ENCODE assay signal across 8 cellular contexts in the genomic region with DNA sequence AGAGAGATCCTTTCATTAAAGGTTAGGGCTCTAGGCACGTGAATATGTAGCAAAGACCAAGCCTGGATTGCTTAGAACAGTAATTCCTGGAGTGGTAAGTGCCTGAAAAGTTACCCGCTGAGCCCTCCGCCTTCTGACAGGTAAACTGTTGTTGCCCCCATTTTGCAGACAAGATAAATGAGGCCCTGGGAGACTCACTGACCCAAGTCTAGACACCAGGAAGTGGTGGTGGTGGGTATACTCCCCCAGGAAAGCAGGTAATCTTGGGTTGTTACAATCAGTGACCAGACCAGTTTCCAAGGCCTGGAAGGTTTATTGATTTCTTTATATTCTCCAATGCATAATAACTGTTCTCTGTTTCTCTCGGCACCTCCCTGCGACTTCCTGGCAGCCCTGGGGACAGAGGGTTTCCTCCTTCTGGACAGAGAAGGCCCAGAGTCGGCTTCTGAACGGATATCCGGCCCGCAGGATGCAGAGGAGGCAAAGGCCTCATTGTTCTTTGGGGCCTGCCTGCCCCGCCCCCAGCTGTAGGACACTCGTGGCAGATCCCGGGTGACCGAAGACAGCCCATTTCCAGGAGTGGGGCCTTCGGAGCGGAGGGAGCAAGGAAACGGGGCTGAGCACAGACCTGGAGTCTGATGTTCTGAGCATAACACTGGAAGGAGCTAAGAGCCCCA. TPM values are rescaled to one million over a fixed set of nuclear protein-coding genes. Genes with fewer than 3 reads are reported as not detected.
DNase-seq lines count a peak whose midpoint lies in the region; ATAC-seq and TF ChIP-seq lines count a peak whose summit lies in the region.

No MANE protein-coding gene starts in this region.

- H3K9me3 ChIP-seq in thyroid gland, result no peaks in the 10 kb centered on the region

- H3K36me3 ChIP-seq in thyroid gland, result no peaks in the 10 kb centered on the region

- peaks cover 30% of the 10 kb centered on the region for H3K4me1 Mint-ChIP-seq in CD14-positive monocyte
- peaks cover 32% of the 10 kb centered on the region for H3K4me1 Mint-ChIP-seq in activated CD8-positive, alpha-beta memory T cell treated with anti-CD3 and anti-CD28 coated beads, Interleukin-2, amount 10 ng/mL, durations not matched to agents 7 days and 5 days
- peaks cover 27 to 33% (median 28%) of the 10 kb centered on the region in 3 donors for H3K4me1 Mint-ChIP-seq in naive B cell

- WGBS in thyroid gland, 2 donors, result 51 to 56% methylated on average over 11 to 16 of the region's 16 CpGs

- H3K27ac Mint-ChIP-seq in CD14-positive monocyte (peak overlapping the region; percentile 90 to 98 (median 97)), naive B cell (peak overlapping the region; percentile 84 to 99 (median 98))
- H3K27ac Mint-ChIP-seq in activated CD8-positive, alpha-beta memory T cell treated with anti-CD3 and anti-CD28 coated beads, Interleukin-2, amount 10 ng/mL, durations not matched to agents 7 days and 5 days, result peak overlapping the region; percentile 97

- no peaks in the 10 kb centered on the region for H3K27me3 ChIP-seq in thyroid gland

- H3K27me3 Mint-ChIP-seq in CD14-positive monocyte (ENCODE audit: low read depth in 3 of 3) (peaks cover 3 to 16% (median 16%) of the 10 kb centered on the region in 3 donors), naive B cell (no peaks in the 10 kb centered on the region)
- no peaks in the 10 kb centered on the region for H3K27me3 Mint-ChIP-seq in activated CD8-positive, alpha-beta memory T cell treated with anti-CD3 and anti-CD28 coated beads, Interleukin-2, amount 10 ng/mL, durations not matched to agents 7 days and 5 days

- H3K4me3 ChIP-seq in thyroid gland (replicated peaks in 1 of 3), result peak overlapping the region in 1 of 3 donors; percentile 63

- peak overlapping the region; percentile 92 to 97 (median 92) for H3K27ac ChIP-seq in thyroid gland

- TF ChIP-seq CTCF in CD14-positive monocyte (IDR thresholded peaks at IDR 0.05), result no peak
- no peak for TF ChIP-seq CTCF in GM20000 (IDR thresholded peaks at IDR 0.05; ENCODE audit: extremely low read depth, missing control alignments)
- no peak for TF ChIP-seq CTCF in thyroid gland (IDR thresholded peaks at IDR 0.05)

- H3K36me3 Mint-ChIP-seq in CD14-positive monocyte (peaks cover 0 to 1% of the 10 kb centered on the region in 2 donors), naive B cell (no peaks in the 10 kb centered on the region)
- no peaks in the 10 kb centered on the region for H3K36me3 Mint-ChIP-seq in activated CD8-positive, alpha-beta memory T cell treated with anti-CD3 and anti-CD28 coated beads, Interleukin-2, amount 10 ng/mL, durations not matched to agents 7 days and 5 days

- peak overlapping the region; percentile 91 to 97 for H3K4me3 Mint-ChIP-seq in CD14-positive monocyte
- H3K4me3 Mint-ChIP-seq in activated CD8-positive, alpha-beta memory T cell treated with anti-CD3 and anti-CD28 coated beads, Interleukin-2, amount 10 ng/mL, durations not matched to agents 7 days and 5 days, result peak overlapping the region; percentile 82
- peak overlapping the region; percentile 84 to 97 (median 92) for H3K4me3 Mint-ChIP-seq in naive B cell

- H3K9me3 Mint-ChIP-seq in CD14-positive monocyte (no peaks in the 10 kb centered on the region), naive B cell (no peaks in the 10 kb centered on the region)
- no peaks in the 10 kb centered on the region for H3K9me3 Mint-ChIP-seq in activated CD8-positive, alpha-beta memory T cell treated with anti-CD3 and anti-CD28 coated beads, Interleukin-2, amount 10 ng/mL, durations not matched to agents 7 days and 5 days (ENCODE audit: low read depth)

- no peak for DNase-seq in CD14-positive monocyte (ENCODE audit: low spot score)
- peak; percentile 75 for DNase-seq in GM20000 (ENCODE audit: low spot score)
- peak; percentile 90 to 91 for DNase-seq in Kasumi-1 (lab: John Stamatoyannopoulos, UW)
- peak; percentile 82 for DNase-seq in activated CD8-positive, alpha-beta memory T cell treated with anti-CD3 and anti-CD28 coated beads, Interleukin-2, amount 10 ng/mL, durations not matched to agents 7 days and 5 days
- DNase-seq in naive B cell, result no peak
- DNase-seq in thyroid gland, result peak; percentile 28 to 35

- no peak for TF ChIP-seq POLR2A in thyroid gland (IDR thresholded peaks at IDR 0.05)

- intact Hi-C loops in CD14-positive monocyte (cut with micrococcal nuclease), result loop anchor here (2.0 to 10.0 kb wide), 4 partner anchors 65 to 451 kb away; a partner anchor contains a TSS
- intact Hi-C loops in thyroid gland (cut with DNase I), result loop anchor here (2.0 to 5.0 kb wide), 3 partner anchors 111 to 239 kb away; no protein-coding TSS in a partner anchor

- peaks cover 20 to 23% of the 10 kb centered on the region in 2 donors for H3K4me1 ChIP-seq in thyroid gland

- CTCF ChIA-PET in activated CD8-positive, alpha-beta memory T cell treated with anti-CD3 and anti-CD28 coated beads, Interleukin-2, amount 10 ng/mL, durations not matched to agents 7 days and 5 days (lab: Charles Lee), result interaction anchor here (0.7 to 5.8 kb wide), 38 partner anchors 8 to 391 kb away, joined by 3 to 114 read pairs (median 5); a partner anchor contains a TSS

- ATAC-seq in activated CD8-positive, alpha-beta memory T cell treated with anti-CD3 and anti-CD28 coated beads, Interleukin-2, amount 10 ng/mL, durations not matched to agents 7 days and 5 days, result peak; percentile 18
- ATAC-seq in esophagus mucosa (peak; percentile 16), naive B cell (ENCODE audit: low read depth in 2 of 2) (no peak), HG02870 (IDR thresholded peaks at IDR 0.05; ENCODE audit: unreplicated experiment) (no peak)

RNA-seq across cellular contexts. Expression of a gene that starts 1.3 kb away (rescaled TPM):
- 1 to 10 TPM; 1.2 to 2.8 TPM for polyA plus RNA-seq in CD14-positive monocyte
- 10 to 100 TPM; 23.2 to 29.5 TPM for total RNA-seq in activated CD8-positive, alpha-beta memory T cell treated with anti-CD3 and anti-CD28 coated beads, Interleukin-2, amount 10 ng/mL, durations not matched to agents 7 days and 5 days
- 3.7 TPM for total RNA-seq in esophagus mucosa
- 10 to 100 TPM in 4 of 6 donors, 1 to 10 TPM in 2; 7.2 to 24.6 (median 13.7) TPM for polyA plus RNA-seq in naive B cell (ENCODE audit: low read depth in 6 of 6)
- total RNA-seq in thyroid gland, result 10 to 100 TPM in 3 of 4 donors, 1 to 10 TPM in 1; 9.2 to 27.3 (median 15.0) TPM

RNA-seq across cellular contexts. Expression of a gene that starts 27.5 kb away (rescaled TPM):
- polyA plus RNA-seq in CD14-positive monocyte (100 to 1,000 TPM; 410 to 459 TPM), naive B cell (ENCODE audit: low read depth in 6 of 6) (10 to 100 TPM; 32.2 to 63.0 (median 54.7) TPM)
- total RNA-seq in activated CD8-positive, alpha-beta memory T cell treated with anti-CD3 and anti-CD28 coated beads, Interleukin-2, amount 10 ng/mL, durations not matched to agents 7 days and 5 days, result 100 to 1,000 TPM; 124 to 166 TPM
- total RNA-seq in esophagus mucosa (72.1 TPM), thyroid gland (100 to 1,000 TPM; 137 to 299 (median 243) TPM)

RNA-seq across cellular contexts. Expression of a gene that starts 40.5 kb away (rescaled TPM):
- polyA plus RNA-seq in CD14-positive monocyte (10 to 100 TPM; 18.3 to 20.4 TPM), naive B cell (ENCODE audit: low read depth in 6 of 6) (10 to 100 TPM; 11.0 to 17.1 (median 13.9) TPM)
- total RNA-seq in activated CD8-positive, alpha-beta memory T cell treated with anti-CD3 and anti-CD28 coated beads, Interleukin-2, amount 10 ng/mL, durations not matched to agents 7 days and 5 days, result 10 to 100 TPM; 29.9 to 33.4 TPM
- total RNA-seq in esophagus mucosa (18.3 TPM), thyroid gland (10 to 100 TPM; 17.8 to 88.3 (median 36.3) TPM)

Comparison
In these comparisons a context has a peak if more than half of its experiments do, and no peak if none do; other contexts are left out.
1. DNase-seq: peak in GM20000 (single experiment), Kasumi-1 (2 of 2), activated CD8-positive, alpha-beta memory T cell treated with anti-CD3 and anti-CD28 coated beads, Interleukin-2, amount 10 ng/mL, durations not matched to agents 7 days and 5 days (single experiment) and thyroid gland (2 of 2); none in CD14-positive monocyte (single experiment) and naive B cell (single experiment).
2. ATAC-seq: peak in activated CD8-positive, alpha-beta memory T cell treated with anti-CD3 and anti-CD28 coated beads, Interleukin-2, amount 10 ng/mL, durations not matched to agents 7 days and 5 days (single experiment) and esophagus mucosa (single experiment); none in naive B cell (0 of 2) and HG02870 (single experiment).
3. Peak in every context shown above with its lines, with median percentiles within 50 percentile points of each other: H3K27ac Mint-ChIP-seq and H3K4me3 Mint-ChIP-seq.